ENCODE assay signal across 12 cellular contexts in genomic region chr1:201014816-201015200, GRCh38. TPM values are rescaled to one million over a fixed set of nuclear protein-coding genes. Genes with fewer than 3 reads are reported as not detected.
DNase-seq lines count a peak whose midpoint lies in the region; ATAC-seq lines count a peak whose summit lies in the region.
"Had no signal": no experiment of that assay in that cellular context is flagged by ENCODE, and none has a peak within 500 bp of the region (broad histone marks: within the 10 kb centered on the region; RNA-seq: fewer than 3 reads in every experiment).

No MANE protein-coding gene starts in this region.

- H3K27me3 ChIP-seq in BLaER1 (no peaks in the 10 kb centered on the region), GM23248 (replicated peaks; ENCODE audit: insufficient read depth) (peaks cover 22% of the 10 kb centered on the region)

- H3K9ac ChIP-seq in BLaER1 (no peak overlapping the region; the same call in 1 of the 2 replicates), GM23248 (no peak overlapping the region)

- H4K20me1 ChIP-seq in BLaER1 (peaks cover 96% of the 10 kb centered on the region), GM23248 (ENCODE audit: insufficient read depth) (no peaks in the 10 kb centered on the region)

- no peak overlapping the region for H3K4me3 ChIP-seq in BLaER1
- H3K4me3 ChIP-seq in GM23248: no peak overlapping the region

- no peaks in the 10 kb centered on the region for H3K9me3 ChIP-seq in BLaER1
- H3K9me3 ChIP-seq in GM23248 (ENCODE audit: low read depth): no peaks in the 10 kb centered on the region

- no peaks in the 10 kb centered on the region for H3K79me2 ChIP-seq in GM23248 (ENCODE audit: insufficient read depth)

- H3K27ac ChIP-seq in BLaER1 (no peak overlapping the region), GM23248 (no peak overlapping the region)

- H3K9me3 Mint-ChIP-seq in activated T-helper 1 cell treated with anti-CD3 and anti-CD28 coated beads, Interleukin-12 subunit alpha, Interleukin-12 subunit beta, Interleukin-2, Interleukin-4 antibody, amounts not matched to agents 30 ng/mL and 10 ng/mL and 1 ng/mL, durations not matched to agents 14 hours and 24 hours and 36 hours: no peaks in the 10 kb centered on the region
- H3K9me3 Mint-ChIP-seq: stimulated activated naive CD8-positive, alpha-beta T cell treated with anti-CD3 and anti-CD28 coated beads, Interleukin-15, amount 100 ng/mL, for 72 hours had no signal

- peak overlapping the region; percentile 8 for H3K4me3 Mint-ChIP-seq in activated T-helper 1 cell treated with anti-CD3 and anti-CD28 coated beads, Interleukin-12 subunit alpha, Interleukin-12 subunit beta, Interleukin-2, Interleukin-4 antibody, amounts not matched to agents 30 ng/mL and 10 ng/mL and 1 ng/mL, durations not matched to agents 14 hours and 24 hours and 36 hours
- H3K4me3 Mint-ChIP-seq: CD14-positive monocyte had no signal

- no peak overlapping the region for H2AFZ ChIP-seq in GM23248

- intact Hi-C loops in activated T-helper 1 cell treated with anti-CD3 and anti-CD28 coated beads, Interleukin-12 subunit alpha, Interleukin-12 subunit beta, Interleukin-2, Interleukin-4 antibody, amounts not matched to agents 30 ng/mL and 10 ng/mL and 1 ng/mL, durations not matched to agents 14 hours and 24 hours and 36 hours (cut with micrococcal nuclease): loop anchor here (1.0 to 5.0 kb wide), 3 partner anchors 8 to 863 kb away; partner anchors contain the start of gene KIF21B

- ATAC-seq in HG03139 (IDR thresholded peaks at IDR 0.05; ENCODE audit: unreplicated experiment): no peak
- ATAC-seq: stimulated activated naive CD8-positive, alpha-beta T cell treated with anti-CD3 and anti-CD28 coated beads, Interleukin-15, amount 100 ng/mL, for 72 hours had no signal

- H3K4me1 Mint-ChIP-seq in activated T-helper 1 cell treated with anti-CD3 and anti-CD28 coated beads, Interleukin-12 subunit alpha, Interleukin-12 subunit beta, Interleukin-2, Interleukin-4 antibody, amounts not matched to agents 30 ng/mL and 10 ng/mL and 1 ng/mL, durations not matched to agents 14 hours and 24 hours and 36 hours (ENCODE audit: low read depth): peaks cover 84% of the 10 kb centered on the region

- H3F3A ChIP-seq in GM23248 (ENCODE audit: insufficient read depth): no peaks in the 10 kb centered on the region

- H3K4me2 ChIP-seq in BLaER1: peak overlapping the region; percentile 96
- H3K4me2 ChIP-seq in GM23248 (ENCODE audit: unreplicated experiment): no peak overlapping the region

- H3K27ac Mint-ChIP-seq in activated T-helper 1 cell treated with anti-CD3 and anti-CD28 coated beads, Interleukin-12 subunit alpha, Interleukin-12 subunit beta, Interleukin-2, Interleukin-4 antibody, amounts not matched to agents 30 ng/mL and 10 ng/mL and 1 ng/mL, durations not matched to agents 14 hours and 24 hours and 36 hours: peak overlapping the region; percentile 16

- 61 to 63% methylated on average over 3 of the region's 3 CpGs for WGBS in GM23248 (ENCODE audit: low coverage in 1 of 2, low lambda C conversion rate in 2 of 2, missing lambda C conversion rate in 2 of 2), 2 experiments

- no peaks in the 10 kb centered on the region for H3K27me3 Mint-ChIP-seq in activated T-helper 1 cell treated with anti-CD3 and anti-CD28 coated beads, Interleukin-12 subunit alpha, Interleukin-12 subunit beta, Interleukin-2, Interleukin-4 antibody, amounts not matched to agents 30 ng/mL and 10 ng/mL and 1 ng/mL, durations not matched to agents 14 hours and 24 hours and 36 hours (ENCODE audit: insufficient read depth)
- H3K27me3 Mint-ChIP-seq: stimulated activated naive CD8-positive, alpha-beta T cell treated with anti-CD3 and anti-CD28 coated beads, Interleukin-15, amount 100 ng/mL, for 72 hours had no signal

- H3K4me1 ChIP-seq in BLaER1: peaks cover 100% of the 10 kb centered on the region
- H3K4me1 ChIP-seq in GM23248 (ENCODE audit: insufficient read depth): no peaks in the 10 kb centered on the region

- no peaks in the 10 kb centered on the region for H3K9me2 ChIP-seq in GM23248 (ENCODE audit: insufficient read depth)

- H3K36me3 ChIP-seq in BLaER1 (peaks cover 25% of the 10 kb centered on the region; the same call in 1 of the 2 replicates), GM23248 (ENCODE audit: low read depth) (no peaks in the 10 kb centered on the region)

- in situ Hi-C loops in GM23248 (cut with MboI): no loop called here

- peaks cover 7% of the 10 kb centered on the region for H3K36me3 Mint-ChIP-seq in activated T-helper 1 cell treated with anti-CD3 and anti-CD28 coated beads, Interleukin-12 subunit alpha, Interleukin-12 subunit beta, Interleukin-2, Interleukin-4 antibody, amounts not matched to agents 30 ng/mL and 10 ng/mL and 1 ng/mL, durations not matched to agents 14 hours and 24 hours and 36 hours (ENCODE audit: low read depth)

- peak; percentile 29 for DNase-seq in GM23248
- no peak for DNase-seq in activated T-helper 1 cell treated with anti-CD3 and anti-CD28 coated beads, Interleukin-12 subunit alpha, Interleukin-12 subunit beta, Interleukin-2, Interleukin-4 antibody, amounts not matched to agents 30 ng/mL and 10 ng/mL and 1 ng/mL, durations not matched to agents 14 hours and 24 hours and 36 hours (ENCODE audit: low spot score)
- DNase-seq in iris pigment epithelial cell (ENCODE audit: low read depth): peak; percentile 21
- no peak for DNase-seq in foreskin melanocyte
- DNase-seq in 8988T: no peak
- DNase-seq: effector CD4-positive, alpha-beta T cell; NCI-H2227 treated with DMSO at 0.1 percent for 48 hours; stimulated activated naive CD8-positive, alpha-beta T cell treated with anti-CD3 and anti-CD28 coated beads, Interleukin-15, amount 100 ng/mL, for 72 hours; T-helper 9 cell had no signal

RNA-seq across cellular contexts. Expression of gene KIF21B, which starts 8.7 kb away (rescaled TPM):
- under 0.01 TPM in 1 of 2 replicates, not detected in the other for total RNA-seq in GM23248 (2014; rRNA removed; shearing (Covaris generic))
- polyA plus RNA-seq in GM23248 (2016; fragmentation: Nextera tagmentation; extraction: Ambion mirVana): 0.03 and 0.04 TPM in 2 replicates
- total RNA-seq in activated T-helper 1 cell treated with anti-CD3 and anti-CD28 coated beads, Interleukin-12 subunit alpha, Interleukin-12 subunit beta, Interleukin-2, Interleukin-4 antibody, amounts not matched to agents 30 ng/mL and 10 ng/mL and 1 ng/mL, durations not matched to agents 14 hours and 24 hours and 36 hours: 50.4 and 52.0 TPM in 2 replicates

Comparison
In these comparisons a context has a peak if more than half of its experiments do, and no peak if none do; other contexts are left out.
1. DNase-seq: peak in GM23248 (single experiment) and iris pigment epithelial cell (single experiment); none in activated T-helper 1 cell treated with anti-CD3 and anti-CD28 coated beads, Interleukin-12 subunit alpha, Interleukin-12 subunit beta, Interleukin-2, Interleukin-4 antibody, amounts not matched to agents 30 ng/mL and 10 ng/mL and 1 ng/mL, durations not matched to agents 14 hours and 24 hours and 36 hours (single experiment), foreskin melanocyte (single experiment) and 8988T (single experiment).
2. RNA of gene KIF21B, which starts 8.7 kb away (total RNA-seq): 50.4 to 52.0 TPM in activated T-helper 1 cell treated with anti-CD3 and anti-CD28 coated beads, Interleukin-12 subunit alpha, Interleukin-12 subunit beta, Interleukin-2, Interleukin-4 antibody, amounts not matched to agents 30 ng/mL and 10 ng/mL and 1 ng/mL, durations not matched to agents 14 hours and 24 hours and 36 hours; under 0.01 TPM in GM23248; every median in the first group is over 10 times any median in the second.